10 cellular contexts compared by ENCODE assay signal in the genomic region with DNA sequence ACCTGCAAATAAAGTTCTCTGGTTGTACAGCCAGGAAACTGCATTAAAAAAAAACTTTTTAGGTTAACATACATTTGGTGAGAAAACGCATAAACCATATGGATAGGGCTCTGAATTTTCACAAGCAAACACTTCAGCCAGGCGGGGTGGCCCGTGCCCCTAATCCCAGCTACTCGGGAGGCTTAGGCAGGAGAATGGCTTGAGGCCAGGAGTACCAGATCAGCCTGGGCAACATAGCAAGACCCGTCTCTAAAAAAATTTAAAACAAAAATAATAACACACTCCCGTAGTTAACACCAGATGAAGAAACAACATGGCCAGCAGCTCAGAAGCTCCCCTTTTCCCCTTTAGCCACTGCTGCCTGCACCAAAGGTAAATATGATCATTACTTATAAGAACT. TPM values are rescaled to one million over a fixed set of nuclear protein-coding genes. Genes with fewer than 3 reads are reported as not detected.
DNase-seq lines count a peak whose midpoint lies in the region; ATAC-seq and TF ChIP-seq lines count a peak whose summit lies in the region.
"Had no signal": no experiment of that assay in that cellular context is flagged by ENCODE, and none has a peak within 500 bp of the region (broad histone marks: within the 10 kb centered on the region; RNA-seq: fewer than 3 reads in every experiment).

No MANE protein-coding gene starts in this region.

- H3K9me3 ChIP-seq in SK-N-MC (ENCODE audit: low read depth, low read length), result no peaks in the 10 kb centered on the region

- no peak overlapping the region for H3K27ac ChIP-seq in SK-N-MC

- ATAC-seq in left lobe of liver (no peak), HG03342 (IDR thresholded peaks at IDR 0.05; ENCODE audit: unreplicated experiment) (no peak)

- peak overlapping the region; percentile 44 for H3K9ac ChIP-seq in SK-N-MC (ENCODE audit: insufficient read length)

- H3K4me3 ChIP-seq in GM12864 (ENCODE audit: low read depth, low read length) (peak overlapping the region; percentile 64; the same call in 1 of the 2 replicates), SK-N-MC (peak overlapping the region; percentile 83), fibroblast of the aortic adventitia (ENCODE audit: low read depth, low read length) (peak overlapping the region; percentile 92), skeletal muscle cell (ENCODE audit: low read depth, low read length) (peak overlapping the region; percentile 66)

- TF ChIP-seq CTCF in GM12864 (IDR thresholded peaks at IDR 0.05; ENCODE audit: low read depth, low read length, missing control alignments), result no peak
- no peak for TF ChIP-seq CTCF in fibroblast of the aortic adventitia (IDR thresholded peaks at IDR 0.05; ENCODE audit: insufficient read depth, low read length)

- DNase-seq in GM12864 (ENCODE audit: low read depth) (no peak), SK-N-MC (ENCODE audit: low read depth, low spot score) (no peak), fibroblast of the aortic adventitia (ENCODE audit: low read depth) (no peak), skeletal muscle cell (ENCODE audit: low read depth) (no peak), GF-D8 (lab: John Stamatoyannopoulos, UW) (no peak), left lobe of liver (ENCODE audit: low spot score) (no peak)
- DNase-seq in stimulated activated CD4-positive, alpha-beta T cell treated with anti-CD3 and anti-CD28 coated beads, Interleukin-2, amount 100 ng/mL, for 24 hours, result no peak
- DNase-seq: IMR-90, T1000 had no signal

- peaks cover 13% of the 10 kb centered on the region for H3K36me3 ChIP-seq in SK-N-MC (ENCODE audit: insufficient read depth, low read length)

RNA-seq across cellular contexts. Expression of a gene that starts 3.2 kb away (rescaled TPM):
- total RNA-seq in fibroblast of the aortic adventitia (ENCODE audit: low replicate concordance), result 102 and 722 TPM in 2 replicates
- total RNA-seq in left lobe of liver, result 638 TPM

RNA-seq across cellular contexts. Expression of a gene that starts 23.0 kb away (rescaled TPM):
- 2.7 and 7.1 TPM in 2 replicates for total RNA-seq in fibroblast of the aortic adventitia (ENCODE audit: low replicate concordance)
- total RNA-seq in left lobe of liver, result 6.1 TPM

RNA-seq across cellular contexts. Expression of a gene that starts 51.9 kb away (rescaled TPM):
- total RNA-seq in fibroblast of the aortic adventitia (ENCODE audit: low replicate concordance) (0.65 and 0.99 TPM in 2 replicates), left lobe of liver (1.0 TPM)
